13 cellular contexts compared by ENCODE assay signal in genomic region chr10:44985175-44985681, GRCh38. TPM values are rescaled to one million over a fixed set of nuclear protein-coding genes. Genes with fewer than 3 reads are reported as not detected.
DNase-seq lines count a peak whose midpoint lies in the region; ATAC-seq and TF ChIP-seq lines count a peak whose summit lies in the region.
"Had no signal": no experiment of that assay in that cellular context is flagged by ENCODE, and none has a peak within 500 bp of the region (broad histone marks: within the 10 kb centered on the region; RNA-seq: fewer than 3 reads in every experiment).

No MANE protein-coding gene starts in this region.

- peak in 2 of 4 donors; percentile 86 to 93 for TF ChIP-seq EP300 in upper lobe of left lung (IDR thresholded peaks at IDR 0.05)

- H3K27me3 ChIP-seq in body of pancreas (no peaks in the 10 kb centered on the region), upper lobe of left lung (no peaks in the 10 kb centered on the region)

- intact Hi-C loops in body of pancreas (cut with DNase I) = no loop called here

- ATAC-seq in body of pancreas (peak; percentile 5), upper lobe of left lung (ENCODE audit: low FRiP score in 2 of 2) (no peak)
- no peak for ATAC-seq in stimulated activated naive CD8-positive, alpha-beta T cell treated with anti-CD3 and anti-CD28 coated beads, Interleukin-15, Interleukin-2, amounts not matched to agents 100 U/mL and 50 U/mL, for 24 hours

- H3K36me3 ChIP-seq in body of pancreas (replicated peaks in 1 of 2; ENCODE audit: insufficient read depth in 1 of 2, low read depth in 2 of 2) = no peaks in the 10 kb centered on the region
- peaks cover 0 to 38% (median 7%) of the 10 kb centered on the region in 4 donors for H3K36me3 ChIP-seq in upper lobe of left lung

- H3K4me1 ChIP-seq in body of pancreas (peaks cover 77% of the 10 kb centered on the region), upper lobe of left lung (peaks cover 44 to 80% (median 65%) of the 10 kb centered on the region in 4 donors)

- no peaks in the 10 kb centered on the region for H3K9me3 ChIP-seq in body of pancreas
- H3K9me3 ChIP-seq in upper lobe of left lung = no peaks in the 10 kb centered on the region

- no peak overlapping the region for H3K4me3 ChIP-seq in body of pancreas
- H3K4me3 ChIP-seq in fibroblast of the aortic adventitia (ENCODE audit: low read depth, low read length) = no peak overlapping the region
- no peak overlapping the region for H3K4me3 ChIP-seq in upper lobe of left lung

- TF ChIP-seq CTCF in body of pancreas (IDR thresholded peaks at IDR 0.05) (no peak), fibroblast of the aortic adventitia (IDR thresholded peaks at IDR 0.05; ENCODE audit: insufficient read depth, low read length) (no peak), upper lobe of left lung (IDR thresholded peaks at IDR 0.05) (no peak)

- peak in 3 of 4 donors; percentile 22 to 59 (median 34) for DNase-seq in body of pancreas
- DNase-seq in fibroblast of the aortic adventitia (ENCODE audit: low read depth) = peak; percentile 58
- DNase-seq in myocyte (ENCODE audit: low read depth) = peak; percentile 25
- peak in 1 of 2 donors; percentile 43 for DNase-seq in upper lobe of left lung
- DNase-seq in HK-2 (ENCODE audit: unreplicated experiment) = no peak
- DNase-seq in stimulated activated naive CD8-positive, alpha-beta T cell treated with anti-CD3 and anti-CD28 coated beads, Interleukin-15, Interleukin-2, amounts not matched to agents 100 U/mL and 50 U/mL, for 24 hours = no peak
- no peak for DNase-seq in NCI-H526 (lab: John Stamatoyannopoulos, UW)
- DNase-seq: activated CD8-positive, alpha-beta memory T cell treated with anti-CD3 and anti-CD28 coated beads for 24 hours; Karpas-422; NCI-H2029 treated with DMSO at 0.1 percent for 48 hours; NCI-H774; SHP77; stimulated activated CD4-positive, alpha-beta T cell treated with anti-CD3 and anti-CD28 coated beads, Interleukin-2, amount 100 ng/mL, for 48 hours had no signal

- 55 to 58% methylated on average over 8 to 9 of the region's 9 CpGs for WGBS in body of pancreas, 2 donors
- 34 to 71% methylated on average over 9 of the region's 9 CpGs for WGBS in upper lobe of left lung, 2 donors

- H3K27ac ChIP-seq in body of pancreas (peak overlapping the region; percentile 4 to 46 (median 36)), upper lobe of left lung (peak overlapping the region; percentile 67 to 78 (median 76))

- TF ChIP-seq POLR2A in body of pancreas (IDR thresholded peaks at IDR 0.05) = no peak
- no peak for TF ChIP-seq POLR2A in upper lobe of left lung (IDR thresholded peaks at IDR 0.05)

RNA-seq across cellular contexts. Expression of gene DEPP1, which starts 6.6 kb away (rescaled TPM):
- total RNA-seq in body of pancreas (100 to 1,000 TPM; 226 to 230 TPM), fibroblast of the aortic adventitia (ENCODE audit: low replicate concordance) (17.3 and 73.8 TPM in 2 replicates), myocyte (37.4 and 55.5 TPM in 2 replicates), upper lobe of left lung (100 to 1,000 TPM in 3 of 6 donors, 10 to 100 TPM in 3; 42.0 to 405 (median 95.6) TPM)
- 39.3 TPM for polyA plus RNA-seq in myocyte (2012)

RNA-seq across cellular contexts. Expression of gene ZNF22, which starts 15.5 kb away (rescaled TPM):
- 10 to 100 TPM; 12.9 to 30.4 TPM for total RNA-seq in body of pancreas
- total RNA-seq in fibroblast of the aortic adventitia (ENCODE audit: low replicate concordance) = 4.4 and 16.6 TPM in 2 replicates
- 25.2 and 25.9 TPM in 2 replicates for total RNA-seq in myocyte
- polyA plus RNA-seq in myocyte (2012) = 6.3 TPM
- total RNA-seq in upper lobe of left lung = 10 to 100 TPM in 4 of 6 donors, 1 to 10 TPM in 2; 8.4 to 26.9 (median 18.4) TPM

RNA-seq across cellular contexts. Expression of gene RASSF4, which starts 25.6 kb away (rescaled TPM):
- total RNA-seq in body of pancreas = 10 to 100 TPM; 44.5 to 50.8 TPM
- 1.9 and 3.8 TPM in 2 replicates for total RNA-seq in fibroblast of the aortic adventitia (ENCODE audit: low replicate concordance)
- 608 and 1,159 TPM in 2 replicates for total RNA-seq in myocyte
- polyA plus RNA-seq in myocyte (2012) = 413 TPM
- total RNA-seq in upper lobe of left lung = 100 to 1,000 TPM in 1 of 6 donors, 10 to 100 TPM in 5; 23.4 to 194 (median 48.0) TPM

Comparison
In these comparisons a context has a peak if more than half of its experiments do, and no peak if none do; other contexts are left out.
1. DNase-seq: peak in body of pancreas (3 of 4), fibroblast of the aortic adventitia (single experiment) and myocyte (single experiment); none in HK-2 (single experiment), stimulated activated naive CD8-positive, alpha-beta T cell treated with anti-CD3 and anti-CD28 coated beads, Interleukin-15, Interleukin-2, amounts not matched to agents 100 U/mL and 50 U/mL, for 24 hours (single experiment) and NCI-H526 (0 of 2).